ENCODE assay signal across 1 cellular context in genomic region chr17:57107498-57108101, GRCh38.
TF ChIP-seq lines count a peak whose summit lies in the region.

No MANE protein-coding gene starts in this region.

TF ChIP-seq in HEK293, 187 proteins besides CTCF, POLR2A, EP300 and RAD21 (continued from another document):
- TF ChIP-seq ZNF121 (tag by site-specific recombination; IDR thresholded peaks at IDR 0.05) (no peak), ZNF24 (tag by site-specific recombination; IDR thresholded peaks at IDR 0.05) (0 out of 2 replicates have a peak, but pooled peaks have one; percentile 26), SP7 (tag by site-specific recombination; IDR thresholded peaks at IDR 0.05) (peak; percentile 76), ZXDB (tag by site-specific recombination; IDR thresholded peaks at IDR 0.05) (0 out of 2 replicates have a peak, but pooled peaks have one; percentile 28), ZNF366 (tag by site-specific recombination; conservative IDR thresholded peaks at IDR 0.05) (peak; percentile 51), BCL11A (tag by site-specific recombination; IDR thresholded peaks at IDR 0.05; ENCODE audit: low read depth) (0 out of 2 replicates have a peak, but pooled peaks have one; percentile 15), ZIC2 (tag by site-specific recombination; IDR thresholded peaks at IDR 0.05) (0 out of 2 replicates have a peak, but pooled peaks have one; percentile 23), EGR2 (tag by site-specific recombination; IDR thresholded peaks at IDR 0.05; ENCODE audit: low read depth) (peak; percentile 30; the same call in 1 of the 2 replicates), HIC1 (tag by site-specific recombination; IDR thresholded peaks at IDR 0.05) (peak; percentile 46; the same call in 1 of the 2 replicates), FEZF1 (tag by site-specific recombination; IDR thresholded peaks at IDR 0.05) (no peak), GLIS1 (tag by site-specific recombination; IDR thresholded peaks at IDR 0.05) (peak; percentile 92), KLF9 (tag by site-specific recombination; IDR thresholded peaks at IDR 0.05; ENCODE audit: low read depth) (peak; percentile 46; the same call in 1 of the 2 replicates), ZNF423 (tag by site-specific recombination; IDR thresholded peaks at IDR 0.05) (peak; percentile 27; the same call in 1 of the 2 replicates), KLF1 (tag by site-specific recombination; IDR thresholded peaks at IDR 0.05) (peak; percentile 86)
- TF ChIP-seq, protein P1, sequence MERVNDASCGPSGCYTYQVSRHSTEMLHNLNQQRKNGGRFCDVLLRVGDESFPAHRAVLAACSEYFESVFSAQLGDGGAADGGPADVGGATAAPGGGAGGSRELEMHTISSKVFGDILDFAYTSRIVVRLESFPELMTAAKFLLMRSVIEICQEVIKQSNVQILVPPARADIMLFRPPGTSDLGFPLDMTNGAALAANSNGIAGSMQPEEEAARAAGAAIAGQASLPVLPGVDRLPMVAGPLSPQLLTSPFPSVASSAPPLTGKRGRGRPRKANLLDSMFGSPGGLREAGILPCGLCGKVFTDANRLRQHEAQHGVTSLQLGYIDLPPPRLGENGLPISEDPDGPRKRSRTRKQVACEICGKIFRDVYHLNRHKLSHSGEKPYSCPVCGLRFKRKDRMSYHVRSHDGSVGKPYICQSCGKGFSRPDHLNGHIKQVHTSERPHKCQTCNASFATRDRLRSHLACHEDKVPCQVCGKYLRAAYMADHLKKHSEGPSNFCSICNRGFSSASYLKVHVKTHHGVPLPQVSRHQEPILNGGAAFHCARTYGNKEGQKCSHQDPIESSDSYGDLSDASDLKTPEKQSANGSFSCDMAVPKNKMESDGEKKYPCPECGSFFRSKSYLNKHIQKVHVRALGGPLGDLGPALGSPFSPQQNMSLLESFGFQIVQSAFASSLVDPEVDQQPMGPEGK (tag by site-specific recombination; IDR thresholded peaks at IDR 0.05): 0 out of 2 replicates have a peak, but pooled peaks have one; percentile 35
- TF ChIP-seq, protein P2, sequence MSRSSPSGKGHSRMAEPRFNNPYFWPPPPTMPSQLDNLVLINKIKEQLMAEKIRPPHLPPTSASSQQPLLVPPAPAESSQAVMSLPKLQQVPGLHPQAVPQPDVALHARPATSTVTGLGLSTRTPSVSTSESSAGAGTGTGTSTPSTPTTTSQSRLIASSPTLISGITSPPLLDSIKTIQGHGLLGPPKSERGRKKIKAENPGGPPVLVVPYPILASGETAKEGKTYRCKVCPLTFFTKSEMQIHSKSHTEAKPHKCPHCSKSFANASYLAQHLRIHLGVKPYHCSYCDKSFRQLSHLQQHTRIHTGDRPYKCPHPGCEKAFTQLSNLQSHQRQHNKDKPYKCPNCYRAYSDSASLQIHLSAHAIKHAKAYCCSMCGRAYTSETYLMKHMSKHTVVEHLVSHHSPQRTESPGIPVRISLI (tag by site-specific recombination; IDR thresholded peaks at IDR 0.05): peak; percentile 92
